In genomic region chr18:34528177-34528576, GRCh38 we compare ENCODE assay signal across 28 cellular contexts.
"Had no signal": no experiment of that assay in that cellular context is flagged by ENCODE, and none has a peak within 500 bp of the region (broad histone marks: within the 10 kb centered on the region; RNA-seq: fewer than 3 reads in every experiment).

No MANE protein-coding gene starts in this region.

- H3K4me3 ChIP-seq: ascending aorta, cardiac muscle cell, SK-N-MC had no signal

- H3K27ac ChIP-seq: ascending aorta, cardiac muscle cell, SK-N-MC had no signal

- H3K9me3 ChIP-seq: ascending aorta had no signal

- H3K36me3 Mint-ChIP-seq: activated CD4-positive, alpha-beta memory T cell treated with anti-CD3 and anti-CD28 coated beads for 36 hours; activated naive CD4-positive, alpha-beta T cell treated with anti-CD3 and anti-CD28 coated beads, Interleukin-2, amount 50 U/mL, for 24 hours; activated naive CD8-positive, alpha-beta T cell treated with anti-CD3 and anti-CD28 coated beads, Interleukin-2, amount 10 ng/mL, durations not matched to agents 7 days and 5 days had no signal

- H3K4me1 Mint-ChIP-seq: activated B cell treated with CpG ODN at 0.5 μM for 24 hours; activated naive CD4-positive, alpha-beta T cell treated with anti-CD3 and anti-CD28 coated beads, Interleukin-2, amount 50 U/mL, for 24 hours; activated naive CD8-positive, alpha-beta T cell treated with anti-CD3 and anti-CD28 coated beads, Interleukin-2, amount 10 ng/mL, durations not matched to agents 7 days and 5 days; central memory CD8-positive, alpha-beta T cell had no signal

- H3K4me3 Mint-ChIP-seq: activated B cell treated with CpG ODN at 0.5 μM for 24 hours; activated CD4-positive, alpha-beta memory T cell treated with anti-CD3 and anti-CD28 coated beads for 36 hours; activated naive CD4-positive, alpha-beta T cell treated with anti-CD3 and anti-CD28 coated beads, Interleukin-2, amount 50 U/mL, for 24 hours; activated naive CD8-positive, alpha-beta T cell treated with anti-CD3 and anti-CD28 coated beads, Interleukin-2, amount 10 ng/mL, durations not matched to agents 7 days and 5 days; central memory CD8-positive, alpha-beta T cell; T-helper 2 cell treated with Interferon-gamma antibody and Interleukin-4, amounts not matched to agents 5 μg/mL and 100 μg/mL, for 36 hours had no signal

- H3K27ac Mint-ChIP-seq: activated B cell treated with CpG ODN at 0.5 μM for 24 hours; activated CD4-positive, alpha-beta memory T cell treated with anti-CD3 and anti-CD28 coated beads for 36 hours; activated naive CD4-positive, alpha-beta T cell treated with anti-CD3 and anti-CD28 coated beads, Interleukin-2, amount 50 U/mL, for 24 hours; activated naive CD8-positive, alpha-beta T cell treated with anti-CD3 and anti-CD28 coated beads, Interleukin-2, amount 10 ng/mL, durations not matched to agents 7 days and 5 days; T-helper 2 cell treated with Interferon-gamma antibody and Interleukin-4, amounts not matched to agents 5 μg/mL and 100 μg/mL, for 36 hours had no signal

- H3K4me1 ChIP-seq: ascending aorta had no signal

- H3K36me3 ChIP-seq: ascending aorta, cardiac muscle cell had no signal

- DNase-seq: activated B cell treated with CpG ODN at 0.5 μM for 24 hours; activated CD4-positive, alpha-beta memory T cell treated with anti-CD3 and anti-CD28 coated beads for 36 hours; activated CD4-positive, alpha-beta T cell treated with anti-CD3 and anti-CD28 coated beads for 4 hours; activated CD4-positive, alpha-beta T cell treated with anti-CD3 and anti-CD28 coated beads, Interleukin-2, amount 50 U/mL, for 1 hour; activated CD4-positive, CD25-positive, alpha-beta regulatory T cell treated with anti-CD3 and anti-CD28 coated beads, Interleukin-2, amount 50 U/mL, for 72 hours; activated CD8-positive, alpha-beta memory T cell treated with anti-CD3 and anti-CD28 coated beads, Interleukin-2, amount 50 U/mL, for 48 hours; activated effector memory CD4-positive, alpha-beta T cell treated with Interleukin-2 at 50 U/mL for 16 hours; activated naive CD8-positive, alpha-beta T cell treated with anti-CD3 and anti-CD28 coated beads, Interleukin-2, amount 10 ng/mL, durations not matched to agents 7 days and 5 days; activated T-cell treated with anti-CD3 and anti-CD28 coated beads, Interleukin-2, amount 50 U/mL, for 48 hours; amygdala; Karpas-422; KBM-7; NCI-H1105; NCI-H1417 treated with DMSO at 0.1 percent for 48 hours; NCI-H1694; NCI-H1930; NCI-H2081 treated with DMSO at 0.1 percent for 48 hours; NCI-H510A; NCI-H526; NCI-H748 treated with DMSO at 0.1 percent for 48 hours; NK-92 treated with Interleukin-12 subunit alpha and Interleukin-12 subunit beta, amount 100 ng/mL, for 24 hours; Right ventricle myocardium superior had no signal

- H3K9me3 Mint-ChIP-seq: activated B cell treated with CpG ODN at 0.5 μM for 24 hours; activated naive CD4-positive, alpha-beta T cell treated with anti-CD3 and anti-CD28 coated beads, Interleukin-2, amount 50 U/mL, for 24 hours; activated naive CD8-positive, alpha-beta T cell treated with anti-CD3 and anti-CD28 coated beads, Interleukin-2, amount 10 ng/mL, durations not matched to agents 7 days and 5 days; T-helper 2 cell treated with Interferon-gamma antibody and Interleukin-4, amounts not matched to agents 5 μg/mL and 100 μg/mL, for 36 hours had no signal

- H3K27me3 Mint-ChIP-seq: activated B cell treated with CpG ODN at 0.5 μM for 24 hours; activated CD4-positive, alpha-beta memory T cell treated with anti-CD3 and anti-CD28 coated beads for 36 hours; activated naive CD4-positive, alpha-beta T cell treated with anti-CD3 and anti-CD28 coated beads, Interleukin-2, amount 50 U/mL, for 24 hours; activated naive CD8-positive, alpha-beta T cell treated with anti-CD3 and anti-CD28 coated beads, Interleukin-2, amount 10 ng/mL, durations not matched to agents 7 days and 5 days; central memory CD8-positive, alpha-beta T cell had no signal
